ENCODE assay signal across 1 cellular context in genomic region chr12:54253240-54253639, GRCh38.
TF ChIP-seq lines count a peak whose summit lies in the region.

No MANE protein-coding gene starts in this region.

TF ChIP-seq in HCT116, 20 proteins besides CTCF, POLR2A, EP300 and RAD21 (continued from another document):
- TF ChIP-seq ZBTB33 (IDR thresholded peaks at IDR 0.05; ENCODE audit: extremely low read depth, insufficient replicate concordance, low read length) (no peak), ATF3 (IDR thresholded peaks at IDR 0.05) (no peak), FOSL1 (IDR thresholded peaks at IDR 0.05; ENCODE audit: low read depth) (no peak), EZH2phosphoT487 (IDR thresholded peaks at IDR 0.05; ENCODE audit: borderline replicate concordance) (no peak), SP1 (IDR thresholded peaks at IDR 0.05; ENCODE audit: low read depth) (no peak), EZH2 (IDR thresholded peaks at IDR 0.05) (no peak), SRF (IDR thresholded peaks at IDR 0.05; ENCODE audit: low read depth) (no peak), YY1 (IDR thresholded peaks at IDR 0.05; ENCODE audit: extremely low read depth, insufficient replicate concordance, low read depth, low read length) (no peak), CEBPB (IDR thresholded peaks at IDR 0.05; ENCODE audit: low read depth) (no peak), POLR2AphosphoS5 (IDR thresholded peaks at IDR 0.05; ENCODE audit: low read depth, low read length) (no peak)
- TF ChIP-seq, protein P1, sequence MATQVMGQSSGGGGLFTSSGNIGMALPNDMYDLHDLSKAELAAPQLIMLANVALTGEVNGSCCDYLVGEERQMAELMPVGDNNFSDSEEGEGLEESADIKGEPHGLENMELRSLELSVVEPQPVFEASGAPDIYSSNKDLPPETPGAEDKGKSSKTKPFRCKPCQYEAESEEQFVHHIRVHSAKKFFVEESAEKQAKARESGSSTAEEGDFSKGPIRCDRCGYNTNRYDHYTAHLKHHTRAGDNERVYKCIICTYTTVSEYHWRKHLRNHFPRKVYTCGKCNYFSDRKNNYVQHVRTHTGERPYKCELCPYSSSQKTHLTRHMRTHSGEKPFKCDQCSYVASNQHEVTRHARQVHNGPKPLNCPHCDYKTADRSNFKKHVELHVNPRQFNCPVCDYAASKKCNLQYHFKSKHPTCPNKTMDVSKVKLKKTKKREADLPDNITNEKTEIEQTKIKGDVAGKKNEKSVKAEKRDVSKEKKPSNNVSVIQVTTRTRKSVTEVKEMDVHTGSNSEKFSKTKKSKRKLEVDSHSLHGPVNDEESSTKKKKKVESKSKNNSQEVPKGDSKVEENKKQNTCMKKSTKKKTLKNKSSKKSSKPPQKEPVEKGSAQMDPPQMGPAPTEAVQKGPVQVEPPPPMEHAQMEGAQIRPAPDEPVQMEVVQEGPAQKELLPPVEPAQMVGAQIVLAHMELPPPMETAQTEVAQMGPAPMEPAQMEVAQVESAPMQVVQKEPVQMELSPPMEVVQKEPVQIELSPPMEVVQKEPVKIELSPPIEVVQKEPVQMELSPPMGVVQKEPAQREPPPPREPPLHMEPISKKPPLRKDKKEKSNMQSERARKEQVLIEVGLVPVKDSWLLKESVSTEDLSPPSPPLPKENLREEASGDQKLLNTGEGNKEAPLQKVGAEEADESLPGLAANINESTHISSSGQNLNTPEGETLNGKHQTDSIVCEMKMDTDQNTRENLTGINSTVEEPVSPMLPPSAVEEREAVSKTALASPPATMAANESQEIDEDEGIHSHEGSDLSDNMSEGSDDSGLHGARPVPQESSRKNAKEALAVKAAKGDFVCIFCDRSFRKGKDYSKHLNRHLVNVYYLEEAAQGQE (IDR thresholded peaks at IDR 0.05; ENCODE audit: low read depth) = no peak
